In the genomic region with DNA sequence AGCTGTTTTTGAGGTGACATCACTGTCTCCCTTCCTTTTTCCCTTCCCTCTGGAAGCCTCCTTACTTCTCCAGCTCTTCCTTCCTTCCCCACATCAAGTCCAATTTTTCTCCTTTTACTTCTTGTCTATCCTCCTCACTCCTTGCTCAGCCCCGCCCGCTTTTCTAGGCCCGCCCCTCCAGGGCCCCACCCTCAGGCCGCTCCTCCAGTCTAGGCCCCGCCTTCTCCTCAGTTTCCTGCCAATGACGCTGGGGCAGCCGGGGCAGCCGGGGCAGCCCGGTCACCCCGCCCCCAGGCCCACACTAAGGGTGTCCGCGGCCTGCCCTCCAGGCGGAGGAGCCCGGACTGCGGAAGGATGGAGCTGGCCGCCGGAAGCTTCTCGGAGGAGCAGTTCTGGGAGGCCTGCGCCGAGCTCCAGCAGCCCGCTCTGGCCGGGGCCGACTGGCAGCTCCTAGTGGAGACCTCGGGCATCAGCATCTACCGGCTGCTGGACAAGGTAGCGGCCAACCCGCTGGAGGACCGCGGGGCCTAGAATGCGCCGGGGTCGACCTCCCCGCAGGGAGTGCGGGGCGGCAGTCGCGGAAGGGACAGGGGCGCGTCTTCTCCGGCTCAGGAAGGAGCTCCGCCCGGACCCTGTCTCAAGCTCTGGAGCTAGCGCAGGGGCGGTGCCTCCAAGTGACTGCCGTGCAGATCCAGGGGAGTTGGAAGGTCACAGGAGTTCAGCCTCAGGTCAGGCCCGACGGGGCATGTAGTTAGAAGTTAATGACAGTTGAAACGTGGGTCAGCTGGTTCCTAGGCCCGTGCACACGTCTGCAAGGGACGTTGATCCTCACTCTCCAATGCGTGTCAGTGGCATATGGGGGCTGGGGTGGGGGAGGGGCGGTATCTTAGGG, we compare ENCODE assay signal across 8 cellular contexts. TPM values are rescaled to one million over a fixed set of nuclear protein-coding genes. Genes with fewer than 3 reads are reported as not detected.
DNase-seq lines count a peak whose midpoint lies in the region; ATAC-seq and FAIRE-seq lines count a peak whose summit lies in the region.

A gene (plus strand): TSS at position 302 of the 892 bp plus-strand sequence. CDS start 53 bp downstream, at position 355.

- H3K4me1 ChIP-seq in mesodermal cell (ENCODE audit: control insufficient read depth, insufficient read depth, low read length, poor library complexity, severe bottlenecking) = peaks cover 9% of the 10 kb centered on the region

- 0% methylated on average over 46 of the region's 53 CpGs for WGBS in mesodermal cell (ENCODE audit: insufficient coverage in 2 of 2), 2 experiments

- peak; percentile 61 for FAIRE-seq in endometrium (lab: Jason Lieb, UNC)

- peak; percentile 99 for ATAC-seq in HG03457 (IDR thresholded peaks at IDR 0.05; ENCODE audit: unreplicated experiment)

- peak; percentile 26 to 90 (median 78) for DNase-seq in C1 segment of cervical spinal cord (lab: John Stamatoyannopoulos, UW)
- DNase-seq in GM19240 (ENCODE audit: insufficient read length, low spot score) = peak; percentile 67
- DNase-seq in NOMO-1 treated with DMSO at 0.1 percent for 48 hours (lab: John Stamatoyannopoulos, UW; ENCODE audit: unreplicated experiment) = peak; percentile 95
- DNase-seq in activated CD8-positive, alpha-beta memory T cell treated with anti-CD3 and anti-CD28 coated beads, Interleukin-2, amount 50 U/mL, for 24 hours (ENCODE audit: extremely low read depth) = peak; percentile 73
- peak; percentile 56 to 64 for DNase-seq in stimulated activated CD8-positive, alpha-beta memory T cell treated with anti-CD3 and anti-CD28 coated beads, Interleukin-15, amount 100 ng/mL, for 4 hours (ENCODE audit: low read depth in 2 of 2)

- H3K9me3 ChIP-seq in mesodermal cell (ENCODE audit: control insufficient read depth, low read length) = no peaks in the 10 kb centered on the region

- H3K36me3 ChIP-seq in mesodermal cell (ENCODE audit: control insufficient read depth, insufficient read depth, low read length) = peaks cover 16% of the 10 kb centered on the region

- H3K4me3 ChIP-seq in mesodermal cell (ENCODE audit: extremely low read depth, insufficient read depth, low read length, poor library complexity, severe bottlenecking) = peak within 1 kb of the TSS; percentile 73

- peak within 1 kb of the TSS; percentile 79 for H3K27ac ChIP-seq in mesodermal cell (ENCODE audit: low read depth, low read length, severe bottlenecking)

RNA-seq across cellular contexts. Expression of the gene that starts here (rescaled TPM):
- 40.8 TPM for polyA plus RNA-seq in mesodermal cell (2013, experiment 1 of 2)
- polyA plus RNA-seq in mesodermal cell (2013, experiment 2 of 2) = 35.8 TPM

Comparison
In these comparisons a context has a peak if more than half of its experiments do, and no peak if none do; other contexts are left out.
1. Peak in every context shown above with its lines: DNase-seq, ATAC-seq, H3K4me3 ChIP-seq and H3K27ac ChIP-seq.